ENCODE assay signal across 1 cellular context in the genomic region with DNA sequence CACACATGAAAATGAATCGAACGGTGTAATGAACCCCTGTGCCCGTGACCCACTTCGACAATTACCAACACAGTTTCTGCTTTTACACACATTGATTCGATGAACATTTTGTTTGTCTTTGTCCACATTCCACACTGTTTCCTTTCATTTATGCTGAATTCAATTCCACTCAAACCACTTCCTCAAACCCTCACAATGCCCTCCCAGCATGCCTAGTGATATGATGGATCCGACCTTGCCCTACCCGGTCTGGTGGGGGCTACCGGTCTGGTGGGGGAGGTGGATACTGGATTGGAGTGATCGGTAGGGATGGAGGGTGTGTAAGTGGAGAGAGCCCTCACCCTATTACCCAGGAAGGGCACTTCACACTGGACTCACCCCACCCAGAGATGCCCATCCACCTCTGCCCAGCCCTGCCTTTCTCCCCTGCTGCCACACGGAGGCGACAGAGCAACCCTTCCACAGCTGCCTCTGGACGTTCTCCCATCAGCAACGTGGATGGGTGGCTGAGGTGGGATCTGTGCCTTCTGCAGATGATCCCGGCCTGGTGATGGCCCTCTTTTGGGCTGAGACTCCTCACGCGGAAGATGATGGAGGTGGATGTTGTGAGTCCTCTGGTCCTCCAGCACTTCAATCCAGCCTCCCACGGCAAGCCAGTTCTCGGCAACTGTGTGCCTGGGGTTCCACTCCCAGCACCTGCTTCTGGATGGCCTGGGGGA.
TF ChIP-seq lines count a peak whose summit lies in the region.

No MANE protein-coding gene starts in this region.

TF ChIP-seq in K562, 482 proteins besides CTCF, POLR2A, EP300 and RAD21 (continued from another document and continues in another):
- TF ChIP-seq ZBTB40 (IDR thresholded peaks at IDR 0.05): no peak
- TF ChIP-seq ZBTB40 (CRISPR knock-in tag; IDR thresholded peaks at IDR 0.05): no peak
- TF ChIP-seq YY1 (IDR thresholded peaks at IDR 0.05; ENCODE audit: borderline replicate concordance in 1 of 3, control insufficient read depth in 1 of 3, extremely low read depth in 1 of 3, insufficient read depth in 3 of 3, insufficient read length in 1 of 3, insufficient replicate concordance in 2 of 3, low read depth in 1 of 3, low read length in 2 of 3): no peak
- TF ChIP-seq PCBP2 (IDR thresholded peaks at IDR 0.05; ENCODE audit: low read depth, low read length, poor library complexity, severe bottlenecking): no peak
- no peak for TF ChIP-seq NCOA6 (IDR thresholded peaks at IDR 0.05)
- peak; percentile 76; the same call in 1 of the 2 replicates for TF ChIP-seq SMC3 (conservative IDR thresholded peaks at IDR 0.05; ENCODE audit: insufficient read depth, low read depth, low read length)
- TF ChIP-seq UBTF (IDR thresholded peaks at IDR 0.05; ENCODE audit: borderline replicate concordance in 1 of 2, low read depth in 2 of 2, low read length in 2 of 2): no peak
- TF ChIP-seq, protein P1, sequence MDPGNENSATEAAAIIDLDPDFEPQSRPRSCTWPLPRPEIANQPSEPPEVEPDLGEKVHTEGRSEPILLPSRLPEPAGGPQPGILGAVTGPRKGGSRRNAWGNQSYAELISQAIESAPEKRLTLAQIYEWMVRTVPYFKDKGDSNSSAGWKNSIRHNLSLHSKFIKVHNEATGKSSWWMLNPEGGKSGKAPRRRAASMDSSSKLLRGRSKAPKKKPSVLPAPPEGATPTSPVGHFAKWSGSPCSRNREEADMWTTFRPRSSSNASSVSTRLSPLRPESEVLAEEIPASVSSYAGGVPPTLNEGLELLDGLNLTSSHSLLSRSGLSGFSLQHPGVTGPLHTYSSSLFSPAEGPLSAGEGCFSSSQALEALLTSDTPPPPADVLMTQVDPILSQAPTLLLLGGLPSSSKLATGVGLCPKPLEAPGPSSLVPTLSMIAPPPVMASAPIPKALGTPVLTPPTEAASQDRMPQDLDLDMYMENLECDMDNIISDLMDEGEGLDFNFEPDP (CRISPR knock-in tag; IDR thresholded peaks at IDR 0.05): no peak
- TF ChIP-seq, protein P2, sequence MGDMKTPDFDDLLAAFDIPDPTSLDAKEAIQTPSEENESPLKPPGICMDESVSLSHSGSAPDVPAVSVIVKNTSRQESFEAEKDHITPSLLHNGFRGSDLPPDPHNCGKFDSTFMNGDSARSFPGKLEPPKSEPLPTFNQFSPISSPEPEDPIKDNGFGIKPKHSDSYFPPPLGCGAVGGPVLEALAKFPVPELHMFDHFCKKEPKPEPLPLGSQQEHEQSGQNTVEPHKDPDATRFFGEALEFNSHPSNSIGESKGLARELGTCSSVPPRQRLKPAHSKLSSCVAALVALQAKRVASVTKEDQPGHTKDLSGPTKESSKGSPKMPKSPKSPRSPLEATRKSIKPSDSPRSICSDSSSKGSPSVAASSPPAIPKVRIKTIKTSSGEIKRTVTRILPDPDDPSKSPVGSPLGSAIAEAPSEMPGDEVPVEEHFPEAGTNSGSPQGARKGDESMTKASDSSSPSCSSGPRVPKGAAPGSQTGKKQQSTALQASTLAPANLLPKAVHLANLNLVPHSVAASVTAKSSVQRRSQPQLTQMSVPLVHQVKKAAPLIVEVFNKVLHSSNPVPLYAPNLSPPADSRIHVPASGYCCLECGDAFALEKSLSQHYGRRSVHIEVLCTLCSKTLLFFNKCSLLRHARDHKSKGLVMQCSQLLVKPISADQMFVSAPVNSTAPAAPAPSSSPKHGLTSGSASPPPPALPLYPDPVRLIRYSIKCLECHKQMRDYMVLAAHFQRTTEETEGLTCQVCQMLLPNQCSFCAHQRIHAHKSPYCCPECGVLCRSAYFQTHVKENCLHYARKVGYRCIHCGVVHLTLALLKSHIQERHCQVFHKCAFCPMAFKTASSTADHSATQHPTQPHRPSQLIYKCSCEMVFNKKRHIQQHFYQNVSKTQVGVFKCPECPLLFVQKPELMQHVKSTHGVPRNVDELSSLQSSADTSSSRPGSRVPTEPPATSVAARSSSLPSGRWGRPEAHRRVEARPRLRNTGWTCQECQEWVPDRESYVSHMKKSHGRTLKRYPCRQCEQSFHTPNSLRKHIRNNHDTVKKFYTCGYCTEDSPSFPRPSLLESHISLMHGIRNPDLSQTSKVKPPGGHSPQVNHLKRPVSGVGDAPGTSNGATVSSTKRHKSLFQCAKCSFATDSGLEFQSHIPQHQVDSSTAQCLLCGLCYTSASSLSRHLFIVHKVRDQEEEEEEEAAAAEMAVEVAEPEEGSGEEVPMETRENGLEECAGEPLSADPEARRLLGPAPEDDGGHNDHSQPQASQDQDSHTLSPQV (IDR thresholded peaks at IDR 0.05): no peak
- no peak for TF ChIP-seq JUND (IDR thresholded peaks at IDR 0.05; ENCODE audit: borderline replicate concordance, low read depth, low read length)
- TF ChIP-seq JUND (tag; IDR thresholded peaks at IDR 0.05; ENCODE audit: borderline replicate concordance, low read depth, low read length): no peak
- TF ChIP-seq POLR3G (IDR thresholded peaks at IDR 0.05; ENCODE audit: extremely low read depth, insufficient read length, insufficient replicate concordance): no peak
- no peak for TF ChIP-seq TEAD4 (IDR thresholded peaks at IDR 0.05; ENCODE audit: low read length)
- no peak for TF ChIP-seq TEAD4 (CRISPR knock-in tag; IDR thresholded peaks at IDR 0.05; ENCODE audit: borderline replicate concordance)
- TF ChIP-seq ZNF143 (CRISPR knock-in tag; IDR thresholded peaks at IDR 0.05): 0 out of 2 replicates have a peak, but pooled peaks have one; percentile 51
- TF ChIP-seq HLTF (IDR thresholded peaks at IDR 0.05): no peak
- TF ChIP-seq, protein P3, sequence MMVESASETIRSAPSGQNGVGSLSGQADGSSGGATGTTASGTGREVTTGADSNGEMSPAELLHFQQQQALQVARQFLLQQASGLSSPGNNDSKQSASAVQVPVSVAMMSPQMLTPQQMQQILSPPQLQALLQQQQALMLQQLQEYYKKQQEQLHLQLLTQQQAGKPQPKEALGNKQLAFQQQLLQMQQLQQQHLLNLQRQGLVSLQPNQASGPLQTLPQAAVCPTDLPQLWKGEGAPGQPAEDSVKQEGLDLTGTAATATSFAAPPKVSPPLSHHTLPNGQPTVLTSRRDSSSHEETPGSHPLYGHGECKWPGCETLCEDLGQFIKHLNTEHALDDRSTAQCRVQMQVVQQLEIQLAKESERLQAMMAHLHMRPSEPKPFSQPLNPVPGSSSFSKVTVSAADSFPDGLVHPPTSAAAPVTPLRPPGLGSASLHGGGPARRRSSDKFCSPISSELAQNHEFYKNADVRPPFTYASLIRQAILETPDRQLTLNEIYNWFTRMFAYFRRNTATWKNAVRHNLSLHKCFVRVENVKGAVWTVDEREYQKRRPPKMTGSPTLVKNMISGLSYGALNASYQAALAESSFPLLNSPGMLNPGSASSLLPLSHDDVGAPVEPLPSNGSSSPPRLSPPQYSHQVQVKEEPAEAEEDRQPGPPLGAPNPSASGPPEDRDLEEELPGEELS (CRISPR knock-in tag; IDR thresholded peaks at IDR 0.05; ENCODE audit: borderline replicate concordance): no peak
- no peak for TF ChIP-seq TARDBP (IDR thresholded peaks at IDR 0.05)
- TF ChIP-seq ZC3H11A (IDR thresholded peaks at IDR 0.05; ENCODE audit: low read depth, low read length): no peak
- TF ChIP-seq, protein P4, sequence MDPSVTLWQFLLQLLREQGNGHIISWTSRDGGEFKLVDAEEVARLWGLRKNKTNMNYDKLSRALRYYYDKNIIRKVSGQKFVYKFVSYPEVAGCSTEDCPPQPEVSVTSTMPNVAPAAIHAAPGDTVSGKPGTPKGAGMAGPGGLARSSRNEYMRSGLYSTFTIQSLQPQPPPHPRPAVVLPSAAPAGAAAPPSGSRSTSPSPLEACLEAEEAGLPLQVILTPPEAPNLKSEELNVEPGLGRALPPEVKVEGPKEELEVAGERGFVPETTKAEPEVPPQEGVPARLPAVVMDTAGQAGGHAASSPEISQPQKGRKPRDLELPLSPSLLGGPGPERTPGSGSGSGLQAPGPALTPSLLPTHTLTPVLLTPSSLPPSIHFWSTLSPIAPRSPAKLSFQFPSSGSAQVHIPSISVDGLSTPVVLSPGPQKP (CRISPR knock-in tag; IDR thresholded peaks at IDR 0.05): no peak
- TF ChIP-seq RCOR1 (IDR thresholded peaks at IDR 0.05; ENCODE audit: borderline replicate concordance in 1 of 2, low read depth in 2 of 2, low read length in 2 of 2): peak in 1 of 2 experiments; percentile 53; a peak in 1 of 4 replicates
- TF ChIP-seq SMARCE1 (IDR thresholded peaks at IDR 0.05): no peak
- TF ChIP-seq MTA3 (IDR thresholded peaks at IDR 0.05; ENCODE audit: borderline replicate concordance): no peak
- no peak for TF ChIP-seq ZNF277 (CRISPR knock-in tag; IDR thresholded peaks at IDR 0.05; ENCODE audit: borderline replicate concordance)
- TF ChIP-seq ZNF124 (CRISPR knock-in tag; IDR thresholded peaks at IDR 0.05): no peak
- TF ChIP-seq BMI1 (IDR thresholded peaks at IDR 0.05; ENCODE audit: low read length): no peak
- no peak for TF ChIP-seq SIN3A (IDR thresholded peaks at IDR 0.05; ENCODE audit: borderline replicate concordance in 2 of 2, control insufficient read depth in 1 of 2, low read depth in 2 of 2, low read length in 2 of 2)
- no peak for TF ChIP-seq CBX3 (IDR thresholded peaks at IDR 0.05; ENCODE audit: borderline replicate concordance in 1 of 2, low read length in 2 of 2)
- TF ChIP-seq HDAC6 (IDR thresholded peaks at IDR 0.05; ENCODE audit: low read depth, low read length): no peak
- no peak for TF ChIP-seq SIX5 (IDR thresholded peaks at IDR 0.05; ENCODE audit: borderline replicate concordance in 1 of 2, insufficient read depth in 1 of 2, low read depth in 1 of 2, low read length in 2 of 2)
- no peak for TF ChIP-seq NFATC3 (IDR thresholded peaks at IDR 0.05)
- no peak for TF ChIP-seq RFX1 (IDR thresholded peaks at IDR 0.05)
